1 cellular context compared by ENCODE assay signal in genomic region chr17:42275527-42276358, GRCh38.
TF ChIP-seq lines count a peak whose summit lies in the region.

No MANE protein-coding gene starts in this region.

TF ChIP-seq in H1, 55 proteins besides CTCF, POLR2A, EP300 and RAD21 (continued from another document):
- TF ChIP-seq TAF7 (optimal IDR thresholded peaks at IDR 0.05; ENCODE audit: borderline replicate concordance, low read depth, low read length), result peak; percentile 22
- TF ChIP-seq SRF (IDR thresholded peaks at IDR 0.05; ENCODE audit: low read depth, low read length), result peak; percentile 86; the same call in 1 of the 2 replicates
- TF ChIP-seq SP1 (IDR thresholded peaks at IDR 0.05; ENCODE audit: low read depth, low read length), result 0 out of 2 replicates have a peak, but pooled peaks have one; percentile 7
- peak; percentile 74; the same call in 1 of the 2 replicates for TF ChIP-seq YY1 (IDR thresholded peaks at IDR 0.05; ENCODE audit: low read depth, low read length)
- TF ChIP-seq BACH1 (IDR thresholded peaks at IDR 0.05; ENCODE audit: low read length), result no peak
- peak in 1 of 2 experiments; percentile 55; a peak in 1 of 4 replicates for TF ChIP-seq SIN3A (conservative IDR thresholded peaks at IDR 0.05 in 1 of 2, IDR thresholded peaks at IDR 0.05 in 1 of 2; ENCODE audit: low read depth in 1 of 2, low read length in 2 of 2)
- no peak for TF ChIP-seq SUZ12 (IDR thresholded peaks at IDR 0.05; ENCODE audit: low read length)
- TF ChIP-seq CEBPB (IDR thresholded peaks at IDR 0.05; ENCODE audit: low read depth, low read length), result no peak
- peak; percentile 59 for TF ChIP-seq KDM4A (IDR thresholded peaks at IDR 0.05; ENCODE audit: low read depth, low read length, severe bottlenecking)
- TF ChIP-seq NRF1 (IDR thresholded peaks at IDR 0.05; ENCODE audit: low read depth, low read length), result no peak
- TF ChIP-seq HDAC2 (IDR thresholded peaks at IDR 0.05; ENCODE audit: borderline replicate concordance in 1 of 2, low read depth in 2 of 2, low read length in 2 of 2), result no peak; a peak in 1 of 4 replicates
- peak; percentile 48; the same call in 1 of the 2 replicates for TF ChIP-seq PHF8 (conservative IDR thresholded peaks at IDR 0.05; ENCODE audit: low read depth, low read length)
- TF ChIP-seq TBP (IDR thresholded peaks at IDR 0.05; ENCODE audit: low read depth, low read length), result peak; percentile 25
- peak; percentile 85 for TF ChIP-seq ASH2L (IDR thresholded peaks at IDR 0.05; ENCODE audit: low read length)
